Comparison of ENCODE assay signal across 8 cellular contexts in the genomic region with DNA sequence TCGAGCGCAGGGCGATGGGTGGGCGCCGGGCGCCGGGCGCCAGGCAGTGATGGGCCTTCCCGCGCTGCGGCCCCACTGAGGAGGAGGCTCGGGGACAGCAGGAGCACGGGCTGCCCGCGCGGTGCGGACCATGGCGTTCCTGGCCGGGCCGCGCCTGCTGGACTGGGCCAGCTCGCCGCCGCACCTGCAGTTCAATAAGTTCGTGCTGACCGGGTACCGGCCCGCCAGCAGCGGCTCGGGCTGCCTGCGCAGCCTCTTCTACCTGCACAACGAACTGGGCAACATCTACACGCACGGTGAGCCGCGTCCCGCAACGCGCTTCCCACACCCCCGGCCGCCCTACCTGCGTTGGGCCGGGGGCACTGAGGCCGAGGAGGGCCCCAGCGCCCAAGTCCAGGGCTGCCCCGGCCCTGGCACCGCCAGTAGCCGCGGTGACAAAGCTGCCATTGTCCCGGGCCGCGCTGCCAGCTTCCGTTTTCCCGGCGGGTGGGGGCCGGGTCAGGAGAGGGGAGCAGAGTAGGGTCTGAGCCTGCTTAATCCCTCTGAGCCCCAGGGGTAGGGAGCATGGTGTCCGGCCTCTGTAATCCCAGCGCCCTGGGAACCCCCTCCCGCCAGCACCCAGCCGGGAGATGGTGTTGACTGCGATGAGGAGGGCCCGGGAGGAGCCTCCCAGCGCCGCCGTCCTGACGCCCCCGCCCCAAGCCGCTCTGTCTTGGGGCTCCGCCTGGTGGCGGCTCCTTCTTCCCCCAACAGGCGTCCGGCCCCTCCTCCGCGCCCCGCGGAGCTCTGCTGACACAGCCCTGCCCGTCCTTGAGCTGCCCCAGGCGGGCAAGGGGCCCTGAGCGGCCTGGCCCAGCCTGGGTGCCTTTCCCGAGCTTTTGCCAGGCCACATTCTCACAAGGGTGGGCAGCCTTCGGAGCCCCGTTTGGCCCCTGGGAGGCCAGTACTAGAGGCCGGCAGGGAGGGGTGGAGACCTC. TPM values are rescaled to one million over a fixed set of nuclear protein-coding genes. Genes with fewer than 3 reads are reported as not detected.
DNase-seq lines count a peak whose midpoint lies in the region; ATAC-seq and TF ChIP-seq lines count a peak whose summit lies in the region.

No MANE protein-coding gene starts in this region.

- POLR2A ChIA-PET in HCT116 (lab: Charles Lee), result interaction anchor here (1.3 to 2.4 kb wide), 2 partner anchors 11 to 51 kb away, joined by 10 to 12 read pairs; partner anchors contain the start of genes PKMYT1 and TNFRSF12A

- TF ChIP-seq CTCF in HCT116 (IDR thresholded peaks at IDR 0.05 in 2 of 3, conservative IDR thresholded peaks at IDR 0.05 in 1 of 3; ENCODE audit: borderline replicate concordance in 1 of 3, insufficient read depth in 1 of 3, low read depth in 2 of 3, low read length in 2 of 3) (peak in 2 of 3 experiments; percentile 53 to 64; a peak in 4 of 6 replicates), colonic mucosa (IDR thresholded peaks at IDR 0.05) (peak; percentile 42)

- DNase-seq in GM03348 (ENCODE audit: low spot score), result peak; percentile 78
- no peak for DNase-seq in HCT116 (ENCODE audit: low read depth, low spot score)
- DNase-seq in NCI-H2171 (lab: John Stamatoyannopoulos, UW), result peak; percentile 56
- peak; percentile 76 for DNase-seq in activated CD4-positive, CD25-positive, alpha-beta regulatory T cell treated with anti-CD3 and anti-CD28 coated beads, Interleukin-2, amount 50 U/mL, for 72 hours
- DNase-seq in colonic mucosa, result peak; percentile 73
- DNase-seq in left lobe of liver (ENCODE audit: low spot score), result no peak
- DNase-seq in stimulated activated CD4-positive, alpha-beta T cell treated with anti-CD3 and anti-CD28 coated beads, Interleukin-2, amount 100 ng/mL, for 4 hours (ENCODE audit: low read depth), result peak; percentile 61
- no peak for DNase-seq in COLO829 (ENCODE audit: low spot score)

- H4K20me1 ChIP-seq in HCT116 (ENCODE audit: insufficient read depth), result peaks cover 6% of the 10 kb centered on the region; the same call in 1 of the 2 replicates

- BruUV-seq in HCT116 (replicated peaks; lab: Mats Ljungman, UMichigan), result no TSS peak

- no peak overlapping the region for H2AFZ ChIP-seq in HCT116 (ENCODE audit: low read depth, low read length, poor library complexity, severe bottlenecking)

- H3K79me2 ChIP-seq in HCT116 (ENCODE audit: insufficient read depth, low read length), result peaks cover 32% of the 10 kb centered on the region

- no peaks in the 10 kb centered on the region for H3K27me3 ChIP-seq in HCT116 (ENCODE audit: insufficient read depth, low read length)
- peaks cover 29% of the 10 kb centered on the region for H3K27me3 ChIP-seq in colonic mucosa

- no peaks in the 10 kb centered on the region for H3K9me3 ChIP-seq in HCT116 (ENCODE audit: control insufficient read depth in 1 of 2, insufficient read depth in 1 of 2, low read depth in 1 of 2, low read length in 2 of 2)
- no peaks in the 10 kb centered on the region for H3K9me3 ChIP-seq in colonic mucosa

- intact Hi-C loops in HCT116 (cut with micrococcal nuclease) (no loop called here), colonic mucosa (cut with DNase I) (no loop called here)

- RAD21 ChIA-PET in HCT116 (lab: Charles Lee; ENCODE audit: low non-redundant PET in 1 of 2, low total read pairs in 2 of 2, uncharacterized antibody in 2 of 2, unreplicated experiment in 2 of 2), result no interaction called here

- no peak for TF ChIP-seq POLR2A in HCT116 (IDR thresholded peaks at IDR 0.05; ENCODE audit: borderline replicate concordance, extremely low read depth, insufficient read depth, insufficient read length)

- CTCF ChIA-PET in HCT116 (lab: Charles Lee), result interaction anchor here (0.6 to 1.3 kb wide), 4 partner anchors 8 to 58 kb away, joined by 3 to 6 read pairs (median 4); no protein-coding TSS in a partner anchor

- peaks cover 5 to 9% of the 10 kb centered on the region in 2 experiments; a peak in 3 of 4 replicates for H3K36me3 ChIP-seq in HCT116 (ENCODE audit: control insufficient read depth in 1 of 2, insufficient read depth in 2 of 2, low read length in 2 of 2)
- H3K36me3 ChIP-seq in colonic mucosa, result no peaks in the 10 kb centered on the region

- peaks cover 19 to 48% of the 10 kb centered on the region in 2 experiments for H3K4me1 ChIP-seq in HCT116 (ENCODE audit: control insufficient read depth in 1 of 2, insufficient read depth in 2 of 2, low read length in 2 of 2)
- H3K4me1 ChIP-seq in colonic mucosa, result peaks cover 20% of the 10 kb centered on the region

- peak overlapping the region; percentile 66 to 79 for H3K4me3 ChIP-seq in HCT116 (replicated peaks in 1 of 2; ENCODE audit: low read depth in 1 of 2, low read length in 2 of 2)
- H3K4me3 ChIP-seq in colonic mucosa, result peak overlapping the region; percentile 84

- TF ChIP-seq RAD21 in HCT116 (IDR thresholded peaks at IDR 0.05; ENCODE audit: low read depth), result no peak

- H3K9ac ChIP-seq in HCT116 (ENCODE audit: low read length) (peak overlapping the region; percentile 91), colonic mucosa (ENCODE audit: low read depth in 2 of 2, low read length in 2 of 2) (peak overlapping the region; percentile 76 to 89)

- H3K9me2 ChIP-seq in HCT116 (ENCODE audit: insufficient read depth), result no peaks in the 10 kb centered on the region

- H3K27ac ChIP-seq in HCT116 (ENCODE audit: low read depth, low read length) (peak overlapping the region; percentile 95), colonic mucosa (peak overlapping the region; percentile 44)

- peak overlapping the region; percentile 89 for H3K4me2 ChIP-seq in HCT116 (ENCODE audit: low read length)

- ATAC-seq in HCT116 (peak; percentile 59), left lobe of liver (peak; percentile 8)

TF ChIP-seq in HCT116, 20 proteins besides CTCF, POLR2A, EP300 and RAD21 (continues in another document):
- no peak for TF ChIP-seq CEBPB (IDR thresholded peaks at IDR 0.05; ENCODE audit: low read depth)
- TF ChIP-seq CBX3 (IDR thresholded peaks at IDR 0.05; ENCODE audit: low read depth), result no peak
- no peak for TF ChIP-seq MAX (IDR thresholded peaks at IDR 0.05)
- no peak for TF ChIP-seq EGR1 (IDR thresholded peaks at IDR 0.05; ENCODE audit: low read depth)
- TF ChIP-seq EZH2 (IDR thresholded peaks at IDR 0.05), result no peak
- TF ChIP-seq SIN3A (IDR thresholded peaks at IDR 0.05; ENCODE audit: low read depth), result no peak
- no peak for TF ChIP-seq ZBTB33 (IDR thresholded peaks at IDR 0.05; ENCODE audit: extremely low read depth, insufficient replicate concordance, low read length)
- TF ChIP-seq REST (IDR thresholded peaks at IDR 0.05; ENCODE audit: low read depth), result no peak

RNA-seq across cellular contexts. Expression of gene PAQR4, which starts 0.7 kb away (rescaled TPM):
- total RNA-seq in HCT116 (2021; ENCODE audit: unreplicated experiment) (45.6 TPM), colonic mucosa (10 to 100 TPM; 14.0 to 42.3 TPM), left lobe of liver (1.5 TPM)
- polyA plus RNA-seq in HCT116 (2012), result 24.8 and 27.4 TPM in 2 replicates

RNA-seq across cellular contexts. Expression of gene KREMEN2, which starts 5.8 kb away (rescaled TPM):
- total RNA-seq in HCT116 (2021; ENCODE audit: unreplicated experiment), result 14.1 TPM
- polyA plus RNA-seq in HCT116 (2012), result 5.7 and 6.9 TPM in 2 replicates
- 1 to 10 TPM; 1.4 to 1.5 TPM for total RNA-seq in colonic mucosa
- total RNA-seq in left lobe of liver, result not detected

RNA-seq across cellular contexts. Expression of gene PKMYT1, which starts 10.4 kb away (rescaled TPM):
- 104 TPM for total RNA-seq in HCT116 (2021; ENCODE audit: unreplicated experiment)
- 59.4 and 70.5 TPM in 2 replicates for polyA plus RNA-seq in HCT116 (2012)
- 10 to 100 TPM in 1 of 2 donors, 1 to 10 TPM in 1; 9.5 to 76.6 TPM for total RNA-seq in colonic mucosa
- total RNA-seq in left lobe of liver, result 0.98 TPM

RNA-seq across cellular contexts. Expression of gene CLDN9, which starts 42.9 kb away (rescaled TPM):
- total RNA-seq in HCT116 (2021; ENCODE audit: unreplicated experiment), result 0.76 TPM
- 0.96 and 1.4 TPM in 2 replicates for polyA plus RNA-seq in HCT116 (2012)
- total RNA-seq in colonic mucosa, result under 1 TPM; 0.35 to 0.67 TPM
- total RNA-seq in left lobe of liver, result 1.5 TPM

RNA-seq across cellular contexts. Expression of gene CLDN6, which starts 48.1 kb away (rescaled TPM):
- 0.49 TPM for total RNA-seq in HCT116 (2021; ENCODE audit: unreplicated experiment)
- 0.11 and 0.21 TPM in 2 replicates for polyA plus RNA-seq in HCT116 (2012)
- 1 to 10 TPM in 1 of 2 donors, not detected in 1; 1.2 TPM for total RNA-seq in colonic mucosa
- 0.96 TPM for total RNA-seq in left lobe of liver

Comparison
In these comparisons a context has a peak if more than half of its experiments do, and no peak if none do; other contexts are left out.
1. DNase-seq: peak in GM03348 (single experiment), NCI-H2171 (single experiment), activated CD4-positive, CD25-positive, alpha-beta regulatory T cell treated with anti-CD3 and anti-CD28 coated beads, Interleukin-2, amount 50 U/mL, for 72 hours (single experiment), colonic mucosa (single experiment) and stimulated activated CD4-positive, alpha-beta T cell treated with anti-CD3 and anti-CD28 coated beads, Interleukin-2, amount 100 ng/mL, for 4 hours (single experiment); none in HCT116 (single experiment), left lobe of liver (single experiment) and COLO829 (single experiment).